13 cellular contexts compared by ENCODE assay signal in the genomic region with DNA sequence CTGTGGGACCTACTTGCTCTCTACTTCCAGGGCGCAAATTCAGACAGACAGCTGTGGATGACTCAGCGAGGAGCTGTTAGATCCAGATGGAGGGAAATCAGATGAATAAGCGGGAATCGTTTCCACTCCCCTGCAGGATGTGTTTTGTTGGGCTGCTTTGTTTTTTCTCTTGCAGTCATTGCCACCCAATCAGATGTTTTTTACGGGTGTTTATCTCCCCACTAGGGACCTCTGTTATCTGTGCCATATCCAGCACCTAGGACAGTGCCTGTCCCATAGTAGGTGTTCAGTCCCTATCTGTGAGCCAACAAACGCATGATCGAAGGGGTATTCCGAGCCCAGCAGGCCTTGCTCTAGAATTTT. TPM values are rescaled to one million over a fixed set of nuclear protein-coding genes. Genes with fewer than 3 reads are reported as not detected.
DNase-seq lines count a peak whose midpoint lies in the region; ATAC-seq, FAIRE-seq and TF ChIP-seq lines count a peak whose summit lies in the region.
"Had no signal": no experiment of that assay in that cellular context is flagged by ENCODE, and none has a peak within 500 bp of the region (broad histone marks: within the 10 kb centered on the region; RNA-seq: fewer than 3 reads in every experiment).

No MANE protein-coding gene starts in this region.

- no peak overlapping the region for H3K4me2 ChIP-seq in H1 (ENCODE audit: insufficient read depth in 1 of 2, low read depth in 2 of 2, low read length in 2 of 2)

- no peak overlapping the region for H3K4ac ChIP-seq in H1 (replicated peaks; ENCODE audit: insufficient read length, low read depth, low read length)

- H2BK20ac ChIP-seq in H1 (ENCODE audit: low read length), result no peak overlapping the region

- no peaks in the 10 kb centered on the region for H3K79me1 ChIP-seq in H1 (ENCODE audit: low read depth, low read length)

- no peak for FAIRE-seq in H1 (lab: Jason Lieb, UNC)

- 0 out of 8 replicates have a peak, but pooled peaks cover 0 to 2% (median 0%) of the 10 kb centered on the region in 4 experiments for H3K36me3 ChIP-seq in H1 (ENCODE audit: control insufficient read depth in 2 of 4, insufficient read depth in 4 of 4, low read length in 3 of 4)

- no peak overlapping the region for H2BK12ac ChIP-seq in H1 (ENCODE audit: low read depth, low read length)

- H2BK15ac ChIP-seq in H1 (ENCODE audit: low read length), result 0 out of 2 replicates have a peak overlapping the region, but pooled peaks have one; percentile 21

- no peak overlapping the region for H3K4me3 ChIP-seq in H1 (ENCODE audit: extremely low read depth in 1 of 4, insufficient read depth in 2 of 4, low read depth in 3 of 4, low read length in 4 of 4)
- H3K4me3 ChIP-seq: testis had no signal

- CTCF ChIA-PET in H1 (lab: Charles Lee; ENCODE audit: partially characterized antibody), result interaction anchor here (1.0 to 1.5 kb wide), 3 partner anchors 19 to 136 kb away, joined by 3 to 4 read pairs (median 4); no protein-coding TSS in a partner anchor

- no peak overlapping the region for H4K5ac ChIP-seq in H1 (ENCODE audit: insufficient read length, low read depth, low read length)

- no peak for TF ChIP-seq EP300 in H1 (IDR thresholded peaks at IDR 0.05; ENCODE audit: borderline replicate concordance in 1 of 2, low read depth in 2 of 2, low read length in 2 of 2)

- H3K23ac ChIP-seq in H1 (ENCODE audit: insufficient read length), result no peak overlapping the region

- peak; percentile 6 for DNase-seq in EL
- peak; percentile 29 for DNase-seq in NCI-H146 (lab: John Stamatoyannopoulos, UW)
- no peak for DNase-seq in H1 (ENCODE audit: low read depth in 1 of 2, low spot score in 2 of 2)
- DNase-seq in pons (ENCODE audit: low spot score), result peak; percentile 16
- DNase-seq in hepatic stellate cell (ENCODE audit: low spot score), result no peak
- DNase-seq in GF-D8 (lab: John Stamatoyannopoulos, UW), result no peak
- DNase-seq: activated CD4-positive, alpha-beta T cell treated with anti-CD3 and anti-CD28 coated beads for 36 hours; activated effector memory CD4-positive, alpha-beta T cell treated with Interleukin-2 at 50 U/mL for 16 hours; NCI-H187; SW 1271; testis had no signal

- no peak overlapping the region for H3K56ac ChIP-seq in H1 (replicated peaks; ENCODE audit: insufficient read length, low read depth, low read length)

- H3K79me2 ChIP-seq in H1 (ENCODE audit: control insufficient read depth in 1 of 2, insufficient read depth in 2 of 2, low read length in 2 of 2), result no peaks in the 10 kb centered on the region

- ATAC-seq in HG03159 (IDR thresholded peaks at IDR 0.05; ENCODE audit: unreplicated experiment), result no peak
- ATAC-seq: activated CD4-positive, alpha-beta T cell treated with anti-CD3 and anti-CD28 coated beads for 36 hours had no signal

- H3K9me3 ChIP-seq in H1 (ENCODE audit: insufficient read depth in 2 of 2, low read depth in 1 of 2, low read length in 1 of 2), result peaks cover 13 to 16% of the 10 kb centered on the region in 2 experiments
- H3K9me3 ChIP-seq: testis had no signal

- TF ChIP-seq POLR2A in H1 (IDR thresholded peaks at IDR 0.05; ENCODE audit: control extremely low read depth in 1 of 2, low read depth in 2 of 2, low read length in 2 of 2), result no peak

- peaks cover 0 to 8% (median 4%) of the 10 kb centered on the region in 4 experiments; a peak in 4 of 7 replicates for H3K4me1 ChIP-seq in H1 (replicated peaks in 1 of 4; ENCODE audit: control insufficient read depth in 3 of 4, insufficient read depth in 4 of 4, low read length in 3 of 4)
- H3K4me1 ChIP-seq: testis had no signal

- 89% methylated on average over 8 of the region's 8 CpGs; no CpG with 5 or more reads in 1 of the 2 experiments for WGBS in H1 (ENCODE audit: extremely low coverage in 1 of 2, insufficient coverage in 1 of 2, insufficient read length in 1 of 2, insufficient replicate concordance in 2 of 2, low coverage in 1 of 2, low lambda C conversion rate in 2 of 2, missing lambda C conversion rate in 1 of 2), 2 experiments

- no peaks in the 10 kb centered on the region for H4K20me1 ChIP-seq in H1 (replicated peaks in 1 of 2; ENCODE audit: control insufficient read depth in 1 of 2, insufficient read depth in 2 of 2, low read length in 2 of 2)

- no peak overlapping the region for H2AFZ ChIP-seq in H1 (ENCODE audit: low read length)

- H3K14ac ChIP-seq in H1 (ENCODE audit: insufficient read length), result no peak overlapping the region

- H4K91ac ChIP-seq in H1 (replicated peaks; ENCODE audit: insufficient read length, low read length), result no peak overlapping the region

- TF ChIP-seq RAD21 in H1 (IDR thresholded peaks at IDR 0.05 in 1 of 2, conservative IDR thresholded peaks at IDR 0.05 in 1 of 2; ENCODE audit: low read depth in 2 of 2, low read length in 2 of 2), result no peak

- H3K23me2 ChIP-seq in H1 (ENCODE audit: low read depth, low read length), result no peaks in the 10 kb centered on the region

- no peak for TF ChIP-seq CTCF in H1 (IDR thresholded peaks at IDR 0.05; ENCODE audit: control extremely low read depth in 1 of 3, insufficient read depth in 1 of 3, low read depth in 1 of 3, low read length in 3 of 3)

- no peak overlapping the region for H2BK120ac ChIP-seq in H1 (replicated peaks; ENCODE audit: low read depth, low read length)

- H3K9ac ChIP-seq in H1 (replicated peaks in 1 of 4; ENCODE audit: extremely low read depth in 1 of 4, low read depth in 3 of 4, low read length in 3 of 4), result no peak overlapping the region

- POLR2A ChIA-PET in H1 (lab: Charles Lee; ENCODE audit: partially characterized antibody), result interaction anchor here (0.8 to 1.1 kb wide), 2 partner anchors 15 to 18 kb away, joined by 3 read pairs; no protein-coding TSS in a partner anchor

- no peak overlapping the region for H2AK5ac ChIP-seq in H1 (ENCODE audit: low read depth, low read length)

- no peak overlapping the region; the same call in 1 of the 2 replicates for H2BK5ac ChIP-seq in H1 (ENCODE audit: low read depth, low read length)

- H4K8ac ChIP-seq in H1 (ENCODE audit: extremely low read depth, insufficient read depth, low read length), result no peak overlapping the region

- 0 out of 2 replicates have a peak overlapping the region, but pooled peaks have one; percentile 29 for H3K18ac ChIP-seq in H1 (ENCODE audit: extremely low read depth, low read length)

- H3K27ac ChIP-seq in H1 (ENCODE audit: low read depth, low read length), result no peak overlapping the region
- H3K27ac ChIP-seq: testis had no signal

- H3K27me3 ChIP-seq in H1 (replicated peaks in 1 of 4; ENCODE audit: control insufficient read depth in 3 of 4, extremely low read depth in 1 of 4, insufficient read depth in 3 of 4, low read length in 3 of 4), result no peaks in the 10 kb centered on the region
- H3K27me3 ChIP-seq: testis had no signal

TF ChIP-seq in H1, 55 proteins besides CTCF, POLR2A, EP300 and RAD21:
- TF ChIP-seq BACH1 (IDR thresholded peaks at IDR 0.05; ENCODE audit: low read length) (peak; percentile 76), RNF2 (IDR thresholded peaks at IDR 0.05; ENCODE audit: borderline replicate concordance, low read depth, low read length, missing control alignments, poor library complexity, severe bottlenecking) (no peak)

RNA-seq across cellular contexts. Expression of a gene that starts 51.1 kb away (rescaled TPM):
- total RNA-seq in H1 (2021; fragmentation: NEBNext Ultra II Directional; extraction: Animal tissue kit (Norgen Biotek cat#: 25700)), result 0.37 and 0.50 TPM in 2 replicates
- polyA plus RNA-seq in H1 (2011; rRNA removed), result 0.80 and 1.5 TPM in 2 replicates
- 1.7 TPM for polyA plus RNA-seq in H1 (2011; cell fraction: cytosol; rRNA removed)
- polyA plus RNA-seq in H1 (2011; cell fraction: nucleus; rRNA removed), result 3.1 TPM
- polyA plus RNA-seq in H1 (2012, experiment 1 of 2), result 0.17 to 0.80 TPM (median 0.41 TPM) in 4 replicates
- 0.45 TPM for polyA plus RNA-seq in H1 (2012, experiment 2 of 2)
- 0.95 TPM for polyA plus RNA-seq in H1 (2013, experiment 1 of 2)
- polyA plus RNA-seq in H1 (2013, experiment 2 of 2), result 0.42 TPM
- polyA minus RNA-seq in H1 (2011; rRNA and poly(A)+ RNA removed), result 0.60 and 0.93 TPM in 2 replicates
- polyA minus RNA-seq in H1 (2011; cell fraction: cytosol; rRNA and poly(A)+ RNA removed), result 0.81 TPM
- polyA minus RNA-seq in H1 (2011; cell fraction: nucleus; rRNA and poly(A)+ RNA removed), result 1.5 TPM
- total RNA-seq: epithelial cell of proximal tubule had no signal

Comparison
In these comparisons a context has a peak if more than half of its experiments do, and no peak if none do; other contexts are left out.
1. DNase-seq: peak in EL (single experiment), NCI-H146 (single experiment) and pons (single experiment); none in H1 (0 of 2), hepatic stellate cell (single experiment) and GF-D8 (single experiment).